In genomic region chr14:22272408-22272807, GRCh38 we compare ENCODE assay signal across 19 cellular contexts.
DNase-seq lines count a peak whose midpoint lies in the region; ATAC-seq and TF ChIP-seq lines count a peak whose summit lies in the region.
"Had no signal": no experiment of that assay in that cellular context is flagged by ENCODE, and none has a peak within 500 bp of the region (broad histone marks: within the 10 kb centered on the region; RNA-seq: fewer than 3 reads in every experiment).

No MANE protein-coding gene starts in this region.

- 20% methylated on average over 1 of the region's 6 CpGs; no CpG with 5 or more reads in 1 of the 2 experiments for WGBS in IMR-90 (ENCODE audit: extremely low coverage in 2 of 2, insufficient read length in 1 of 2), 2 experiments
- WGBS in sigmoid colon, 2 donors = 59 to 70% methylated on average over 6 of the region's 6 CpGs

- no peak overlapping the region; the same call in 2 of the 3 replicates for H2BK15ac ChIP-seq in IMR-90 (ENCODE audit: low read depth, low read length)

- intact Hi-C loops in activated CD4-positive, alpha-beta T cell treated with anti-CD3 and anti-CD28 coated beads for 36 hours (cut with DNase I, micrococcal nuclease) = no loop called here
- intact Hi-C loops in IMR-90 (cut with micrococcal nuclease) (no loop called here), sigmoid colon (cut with DNase I) (no loop called here), dorsolateral prefrontal cortex (cut with DNase I) (no loop called here)
- intact Hi-C loops in activated T-helper 1 cell treated with anti-CD3 and anti-CD28 coated beads, Interleukin-12 subunit alpha, Interleukin-12 subunit beta, Interleukin-2, Interleukin-4 antibody, amounts not matched to agents 30 ng/mL and 10 ng/mL and 1 ng/mL, durations not matched to agents 14 hours and 24 hours and 36 hours (cut with micrococcal nuclease) = loop anchor here (5.0 kb wide), 1 partner anchor 45 kb away; no protein-coding TSS in a partner anchor

- H2AK9ac ChIP-seq in IMR-90 (replicated peaks; ENCODE audit: low read depth, low read length, poor library complexity) = no peak overlapping the region

- peak overlapping the region; percentile 55 for H3K4me3 Mint-ChIP-seq in activated CD4-positive, alpha-beta T cell treated with anti-CD3 and anti-CD28 coated beads for 36 hours
- H3K4me3 Mint-ChIP-seq in activated T-helper 1 cell treated with anti-CD3 and anti-CD28 coated beads, Interleukin-12 subunit alpha, Interleukin-12 subunit beta, Interleukin-2, Interleukin-4 antibody, amounts not matched to agents 30 ng/mL and 10 ng/mL and 1 ng/mL, durations not matched to agents 14 hours and 24 hours and 36 hours = peak overlapping the region; percentile 45

- H3K4ac ChIP-seq in IMR-90 (ENCODE audit: low read depth, low read length) = no peak overlapping the region

- no peaks in the 10 kb centered on the region for H3K9me3 Mint-ChIP-seq in activated CD4-positive, alpha-beta T cell treated with anti-CD3 and anti-CD28 coated beads for 36 hours (ENCODE audit: low read depth)
- no peaks in the 10 kb centered on the region for H3K9me3 Mint-ChIP-seq in activated T-helper 1 cell treated with anti-CD3 and anti-CD28 coated beads, Interleukin-12 subunit alpha, Interleukin-12 subunit beta, Interleukin-2, Interleukin-4 antibody, amounts not matched to agents 30 ng/mL and 10 ng/mL and 1 ng/mL, durations not matched to agents 14 hours and 24 hours and 36 hours

- H3K27me3 ChIP-seq in IMR-90 (ENCODE audit: control insufficient read depth, insufficient read depth, low read length) = no peaks in the 10 kb centered on the region; the same call in 1 of the 2 replicates
- no peaks in the 10 kb centered on the region for H3K27me3 ChIP-seq in sigmoid colon
- peaks cover 0 to 12% (median 0%) of the 10 kb centered on the region in 45 donors for H3K27me3 ChIP-seq in dorsolateral prefrontal cortex

- TF ChIP-seq POLR2A in IMR-90 (IDR thresholded peaks at IDR 0.05; ENCODE audit: low read depth, low read length) (no peak), sigmoid colon (IDR thresholded peaks at IDR 0.05) (no peak)

- H3K23ac ChIP-seq in IMR-90 (ENCODE audit: low read depth, low read length) = no peak overlapping the region

- H3K4me1 ChIP-seq in IMR-90 (ENCODE audit: control insufficient read depth, insufficient read depth, low read length) (0 out of 2 replicates have a peak, but pooled peaks cover 2% of the 10 kb centered on the region), sigmoid colon (no peaks in the 10 kb centered on the region)

- no peak for TF ChIP-seq RAD21 in IMR-90 (IDR thresholded peaks at IDR 0.05; ENCODE audit: low read length)

- no peak overlapping the region for H4K5ac ChIP-seq in IMR-90 (ENCODE audit: low read depth, low read length)

- ATAC-seq in activated CD4-positive, alpha-beta T cell treated with anti-CD3 and anti-CD28 coated beads for 36 hours = no peak
- ATAC-seq in IMR-90 (ENCODE audit: low read depth) = no peak
- ATAC-seq in HG03378 (IDR thresholded peaks at IDR 0.05; ENCODE audit: unreplicated experiment) = no peak
- ATAC-seq: Right ventricle myocardium inferior had no signal

- no peak overlapping the region for H3K56ac ChIP-seq in IMR-90 (ENCODE audit: extremely low read depth, insufficient read depth, low read length)

- no peak overlapping the region for H2AK5ac ChIP-seq in IMR-90 (ENCODE audit: low read depth, low read length)

- no peaks in the 10 kb centered on the region for H3K79me1 ChIP-seq in IMR-90 (ENCODE audit: low read depth in 1 of 2, low read length in 2 of 2)

- H3K36me3 ChIP-seq in IMR-90 (ENCODE audit: control insufficient read depth, insufficient read depth, low read length) = no peaks in the 10 kb centered on the region
- no peaks in the 10 kb centered on the region for H3K36me3 ChIP-seq in sigmoid colon

- dilution Hi-C loops in IMR-90 (cut with HindIII; ENCODE audit: low sequenced_read_pairs, unreplicated experiment) = no loop called here

- no peak for DNase-seq in activated CD4-positive, alpha-beta T cell treated with anti-CD3 and anti-CD28 coated beads for 36 hours
- DNase-seq in activated CD4-positive, alpha-beta T cell treated with anti-CD3 and anti-CD28 coated beads, Interleukin-2, amount 50 U/mL, for 4 hours = no peak
- no peak for DNase-seq in IMR-90
- DNase-seq in activated T-helper 1 cell treated with anti-CD3 and anti-CD28 coated beads, Interleukin-12 subunit alpha, Interleukin-12 subunit beta, Interleukin-2, Interleukin-4 antibody, amounts not matched to agents 30 ng/mL and 10 ng/mL and 1 ng/mL, durations not matched to agents 14 hours and 24 hours and 36 hours (ENCODE audit: low spot score) = no peak
- peak; percentile 31 for DNase-seq in glomerular visceral epithelial cell (ENCODE audit: extremely low spot score)
- DNase-seq in sigmoid colon = no peak
- DNase-seq in dorsolateral prefrontal cortex = no peak
- DNase-seq: C1 segment of cervical spinal cord, COR-L47, DMS153, HCEC 1CT, MV-4-11, NCI-H1436 treated with DMSO at 0.1 percent for 48 hours, NCI-H2081 treated with DMSO at 0.1 percent for 48 hours, NCI-H226, NCI-H526, PC-9 had no signal

- no peak overlapping the region for H3K14ac ChIP-seq in IMR-90 (replicated peaks; ENCODE audit: low read depth, low read length)

- H3K27ac ChIP-seq in IMR-90 (ENCODE audit: insufficient read depth, low read length) = no peak overlapping the region
- H3K27ac ChIP-seq in sigmoid colon = no peak overlapping the region
- no peak overlapping the region for H3K27ac ChIP-seq in dorsolateral prefrontal cortex
- H3K27ac ChIP-seq: PC-9 had no signal

- in situ Hi-C loops in IMR-90 (cut with MboI; ENCODE audit: low sequenced_read_pairs) = no loop called here

- no peak overlapping the region for H2BK5ac ChIP-seq in IMR-90 (ENCODE audit: low read depth, low read length, poor library complexity, severe bottlenecking)

- H2AFZ ChIP-seq in IMR-90 (replicated peaks; ENCODE audit: low read length, poor library complexity) = no peak overlapping the region
- H2AFZ ChIP-seq: PC-9 had no signal

- no peak for TF ChIP-seq EP300 in sigmoid colon (IDR thresholded peaks at IDR 0.05)

- no peaks in the 10 kb centered on the region for H3K36me3 Mint-ChIP-seq in activated CD4-positive, alpha-beta T cell treated with anti-CD3 and anti-CD28 coated beads for 36 hours (ENCODE audit: low read depth)
- H3K36me3 Mint-ChIP-seq in activated T-helper 1 cell treated with anti-CD3 and anti-CD28 coated beads, Interleukin-12 subunit alpha, Interleukin-12 subunit beta, Interleukin-2, Interleukin-4 antibody, amounts not matched to agents 30 ng/mL and 10 ng/mL and 1 ng/mL, durations not matched to agents 14 hours and 24 hours and 36 hours (ENCODE audit: low read depth) = no peaks in the 10 kb centered on the region

- no peak overlapping the region for H3K4me2 ChIP-seq in IMR-90 (ENCODE audit: low read depth, low read length)
- H3K4me2 ChIP-seq: PC-9 had no signal

- peaks cover 3% of the 10 kb centered on the region for H3K4me1 Mint-ChIP-seq in activated CD4-positive, alpha-beta T cell treated with anti-CD3 and anti-CD28 coated beads for 36 hours
- H3K4me1 Mint-ChIP-seq in activated T-helper 1 cell treated with anti-CD3 and anti-CD28 coated beads, Interleukin-12 subunit alpha, Interleukin-12 subunit beta, Interleukin-2, Interleukin-4 antibody, amounts not matched to agents 30 ng/mL and 10 ng/mL and 1 ng/mL, durations not matched to agents 14 hours and 24 hours and 36 hours (ENCODE audit: low read depth) = no peaks in the 10 kb centered on the region

- no peak for TF ChIP-seq CTCF in IMR-90 (conservative IDR thresholded peaks at IDR 0.05; ENCODE audit: low read depth, low read length)
- no peak for TF ChIP-seq CTCF in sigmoid colon (IDR thresholded peaks at IDR 0.05)
- TF ChIP-seq CTCF in dorsolateral prefrontal cortex (IDR thresholded peaks at IDR 0.05 in 54 of 56, conservative IDR thresholded peaks at IDR 0.05 in 2 of 56; ENCODE audit: low read depth in 1 of 56, partially characterized antibody in 56 of 56) = no peak

- H3K9ac ChIP-seq in IMR-90 (ENCODE audit: low read depth, low read length) = no peak overlapping the region

- H2BK120ac ChIP-seq in IMR-90 (ENCODE audit: low read depth, low read length) = 0 out of 2 replicates have a peak overlapping the region, but pooled peaks have one; percentile 2

- H4K91ac ChIP-seq in IMR-90 (ENCODE audit: insufficient read depth, low read depth, low read length) = no peak overlapping the region

- H4K8ac ChIP-seq in IMR-90 (ENCODE audit: low read depth in 2 of 2, low read length in 2 of 2) = no peak overlapping the region

- no peaks in the 10 kb centered on the region for H3K27me3 Mint-ChIP-seq in activated CD4-positive, alpha-beta T cell treated with anti-CD3 and anti-CD28 coated beads for 36 hours
- no peaks in the 10 kb centered on the region for H3K27me3 Mint-ChIP-seq in activated T-helper 1 cell treated with anti-CD3 and anti-CD28 coated beads, Interleukin-12 subunit alpha, Interleukin-12 subunit beta, Interleukin-2, Interleukin-4 antibody, amounts not matched to agents 30 ng/mL and 10 ng/mL and 1 ng/mL, durations not matched to agents 14 hours and 24 hours and 36 hours (ENCODE audit: insufficient read depth)

- H3K18ac ChIP-seq in IMR-90 (ENCODE audit: low read depth, low read length) = no peak overlapping the region

- H3K9me1 ChIP-seq in IMR-90 (ENCODE audit: insufficient read depth, low read length) = peaks cover 5% of the 10 kb centered on the region; the same call in 1 of the 2 replicates

- H3K27ac Mint-ChIP-seq in activated CD4-positive, alpha-beta T cell treated with anti-CD3 and anti-CD28 coated beads for 36 hours = no peak overlapping the region
- H3K27ac Mint-ChIP-seq in activated T-helper 1 cell treated with anti-CD3 and anti-CD28 coated beads, Interleukin-12 subunit alpha, Interleukin-12 subunit beta, Interleukin-2, Interleukin-4 antibody, amounts not matched to agents 30 ng/mL and 10 ng/mL and 1 ng/mL, durations not matched to agents 14 hours and 24 hours and 36 hours = no peak overlapping the region

- no TSS peak for BruUV-seq in IMR-90 (replicated peaks; lab: Mats Ljungman, UMichigan)

- no peaks in the 10 kb centered on the region for H3K9me3 ChIP-seq in IMR-90 (ENCODE audit: control insufficient read depth, insufficient read depth, low read length)
- no peaks in the 10 kb centered on the region for H3K9me3 ChIP-seq in sigmoid colon

- no peak overlapping the region for H3K4me3 ChIP-seq in IMR-90 (ENCODE audit: insufficient read depth, low read depth, low read length)
- no peak overlapping the region for H3K4me3 ChIP-seq in sigmoid colon
- H3K4me3 ChIP-seq in dorsolateral prefrontal cortex = no peak overlapping the region
- H3K4me3 ChIP-seq: PC-9 had no signal

- CTCF ChIA-PET in activated CD4-positive, alpha-beta T cell treated with anti-CD3 and anti-CD28 coated beads for 36 hours (lab: Charles Lee) = no interaction called here
- CTCF ChIA-PET in IMR-90 (lab: Yijun Ruan, JAX) = no interaction called here

- peak overlapping the region; percentile 78; the same call in 1 of the 2 replicates for H2BK20ac ChIP-seq in IMR-90 (ENCODE audit: low read depth, low read length)

- POLR2A ChIA-PET in activated CD4-positive, alpha-beta T cell treated with anti-CD3 and anti-CD28 coated beads for 36 hours (lab: Charles Lee) = no interaction called here
- POLR2A ChIA-PET in IMR-90 (lab: Charles Lee; ENCODE audit: unreplicated experiment) = no interaction called here

- no peaks in the 10 kb centered on the region for H4K20me1 ChIP-seq in IMR-90 (ENCODE audit: insufficient read depth, low read length)

TF ChIP-seq in IMR-90, 13 proteins besides CTCF, POLR2A, EP300 and RAD21:
- no peak for TF ChIP-seq MXI1 (IDR thresholded peaks at IDR 0.05; ENCODE audit: borderline replicate concordance, low read depth, low read length)
